1 cellular context compared by ENCODE assay signal in genomic region chr12:57549203-57549908, GRCh38.
TF ChIP-seq lines count a peak whose summit lies in the region.

No MANE protein-coding gene starts in this region.

TF ChIP-seq in SK-N-SH treated with all-trans-retinoic acid at 6 μM for 48 hours, 23 proteins besides CTCF, POLR2A, EP300 and RAD21 (continued from another document):
- TF ChIP-seq SNAI2 (CRISPR knock-in tag; IDR thresholded peaks at IDR 0.05) = no peak
- no peak for TF ChIP-seq CREB5 (CRISPR knock-in tag; IDR thresholded peaks at IDR 0.05; ENCODE audit: low read depth)
- TF ChIP-seq GLIS3 (CRISPR knock-in tag; IDR thresholded peaks at IDR 0.05) = no peak
- no peak for TF ChIP-seq BACH2 (CRISPR knock-in tag; IDR thresholded peaks at IDR 0.05; ENCODE audit: borderline replicate concordance)
- no peak for TF ChIP-seq ZC3H10 (CRISPR knock-in tag; IDR thresholded peaks at IDR 0.05)
